20 cellular contexts compared by ENCODE assay signal in the genomic region with DNA sequence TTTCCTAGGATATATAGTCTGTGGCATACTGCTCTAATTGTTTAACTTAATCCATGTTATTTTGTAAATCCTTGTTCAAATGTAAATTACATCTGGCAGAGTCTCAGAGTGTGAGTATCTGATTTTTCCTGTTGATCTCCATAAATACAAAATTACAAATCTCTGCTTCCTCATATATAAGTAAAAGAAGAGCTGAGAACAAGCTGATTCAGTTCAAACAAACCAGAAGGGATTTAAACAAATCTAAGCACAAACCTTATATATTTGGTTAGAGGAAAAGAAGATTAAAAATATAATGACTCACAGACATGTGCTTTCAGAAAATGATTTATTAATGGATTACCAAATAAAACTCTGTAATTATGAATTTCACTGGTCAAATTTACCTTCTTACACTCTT. TPM values are rescaled to one million over a fixed set of nuclear protein-coding genes. Genes with fewer than 3 reads are reported as not detected.
A peak's percentile ranks its signal among the peaks of the same experiment; 100 is the strongest.
DNase-seq lines count a peak whose midpoint lies in the region; ATAC-seq and TF ChIP-seq lines count a peak whose summit lies in the region.
"Had no signal": no experiment of that assay in that cellular context is flagged by ENCODE, and none has a peak within 500 bp of the region (broad histone marks: within the 10 kb centered on the region; RNA-seq: fewer than 3 reads in every experiment).

No MANE protein-coding gene starts in this region.

- no peak for ATAC-seq in GM23338
- ATAC-seq in WTC11 = no peak
- no peak for ATAC-seq in HG02678 (IDR thresholded peaks at IDR 0.05; ENCODE audit: unreplicated experiment)
- ATAC-seq: CD8-positive, alpha-beta T cell; HCT116 had no signal

- H3K36me3 ChIP-seq in GM23338 (ENCODE audit: insufficient read depth) = no peaks in the 10 kb centered on the region
- no peaks in the 10 kb centered on the region for H3K36me3 ChIP-seq in iPS-20b (ENCODE audit: insufficient read depth, low read depth, low read length)
- no peaks in the 10 kb centered on the region for H3K36me3 ChIP-seq in sigmoid colon

- POLR2A ChIA-PET in WTC11 (lab: Charles Lee) = no interaction called here

- no peak for DNase-seq in GM23338 (ENCODE audit: low spot score)
- no peak for DNase-seq in WTC11 (ENCODE audit: low spot score)
- no peak for DNase-seq in sigmoid colon
- no peak for DNase-seq in stimulated activated CD4-positive, alpha-beta T cell treated with anti-CD3 and anti-CD28 coated beads, Interleukin-12 subunit alpha, Interleukin-12 subunit beta, amount 100 ng/mL, for 4 hours
- DNase-seq in NK-92 treated with Interleukin-12 subunit alpha and Interleukin-12 subunit beta, amount 100 ng/mL, for 24 hours (lab: John Stamatoyannopoulos, UW) = no peak
- DNase-seq in NCI-H2171 (lab: John Stamatoyannopoulos, UW) = no peak
- DNase-seq: CD8-positive, alpha-beta T cell; DND-41; KBM-7; NCI-H1105; NCI-H1694; NCI-H2081 treated with DMSO at 0.1 percent for 48 hours; NCI-H510A; NCI-H748 treated with DMSO at 0.1 percent for 48 hours; SHP77 treated with DMSO at 0.1 percent for 48 hours; SK-N-SH had no signal

- CTCF ChIA-PET in WTC11 (lab: Charles Lee) = no interaction called here

- TF ChIP-seq EP300 in sigmoid colon (IDR thresholded peaks at IDR 0.05) = no peak

- H3K4me1 ChIP-seq in GM23338 (ENCODE audit: insufficient read depth) (peaks cover 8% of the 10 kb centered on the region; the same call in 1 of the 2 replicates), iPS-20b (ENCODE audit: insufficient read depth, low read length) (no peaks in the 10 kb centered on the region; the same call in 1 of the 2 replicates), sigmoid colon (peaks cover 0 to 43% (median 32%) of the 10 kb centered on the region in 4 donors)
- H3K4me1 ChIP-seq: BLaER1 treated with 17β-estradiol and CSF1 and Interleukin-3, amounts not matched to agents 10 nM and 100 nM had no signal

- no peak overlapping the region for H2AFZ ChIP-seq in GM23338

- no peak overlapping the region for H3K4me2 ChIP-seq in GM23338
- H3K4me2 ChIP-seq: BLaER1 treated with 17β-estradiol and CSF1 and Interleukin-3, amounts not matched to agents 10 nM and 100 nM; SK-N-SH had no signal

- H4K20me1 ChIP-seq in GM23338 (replicated peaks; ENCODE audit: insufficient read depth) = no peaks in the 10 kb centered on the region

- no peaks in the 10 kb centered on the region for H3K27me3 Mint-ChIP-seq in GM23338 (ENCODE audit: insufficient read depth, low read depth, poor library complexity)
- no peaks in the 10 kb centered on the region for H3K27me3 Mint-ChIP-seq in WTC11 (ENCODE audit: low read depth)

- peaks cover 11% of the 10 kb centered on the region; the same call in 2 of the 3 replicates for H3K4me1 Mint-ChIP-seq in GM23338
- H3K4me1 Mint-ChIP-seq in WTC11 = peaks cover 10% of the 10 kb centered on the region

- H3K4me3 ChIP-seq in GM23338 (no peak overlapping the region), iPS-20b (ENCODE audit: low read length) (no peak overlapping the region), sigmoid colon (no peak overlapping the region)
- H3K4me3 ChIP-seq: BLaER1 treated with 17β-estradiol and CSF1 and Interleukin-3, amounts not matched to agents 10 nM and 100 nM had no signal

- H3K27ac Mint-ChIP-seq in GM23338 (peak overlapping the region; percentile 5; the same call in 1 of the 2 replicates), WTC11 (peak overlapping the region; percentile 24; the same call in 1 of the 2 replicates)
- H3K27ac Mint-ChIP-seq: CD8-positive, alpha-beta T cell had no signal

- H3K9me3 ChIP-seq in iPS-20b (ENCODE audit: insufficient read depth, low read depth, low read length) (no peaks in the 10 kb centered on the region), sigmoid colon (no peaks in the 10 kb centered on the region)
- H3K9me3 ChIP-seq: SK-N-SH had no signal

- H3K9ac ChIP-seq in iPS-20b (ENCODE audit: low read depth, low read length) = peak overlapping the region; percentile 19; the same call in 1 of the 2 replicates
- H3K9ac ChIP-seq: BLaER1 treated with 17β-estradiol and CSF1 and Interleukin-3, amounts not matched to agents 10 nM and 100 nM; SK-N-SH had no signal

- TF ChIP-seq CTCF in GM23338 (conservative IDR thresholded peaks at IDR 0.05; ENCODE audit: low read depth in 2 of 2) (no peak), WTC11 (IDR thresholded peaks at IDR 0.05) (no peak), sigmoid colon (IDR thresholded peaks at IDR 0.05) (no peak)

- H3K9me3 Mint-ChIP-seq in GM23338 = no peaks in the 10 kb centered on the region; the same call in 2 of the 3 replicates
- H3K9me3 Mint-ChIP-seq in WTC11 = no peaks in the 10 kb centered on the region; the same call in 1 of the 2 replicates

- H3F3A ChIP-seq in GM23338 (replicated peaks; ENCODE audit: low read depth) = no peaks in the 10 kb centered on the region

- no peak for TF ChIP-seq POLR2A in sigmoid colon (IDR thresholded peaks at IDR 0.05)

- H3K27ac ChIP-seq in GM23338 (ENCODE audit: low read depth) = no peak overlapping the region
- H3K27ac ChIP-seq in iPS-20b (ENCODE audit: low read length) = no peak overlapping the region
- H3K27ac ChIP-seq in sigmoid colon = peak overlapping the region in 3 of 4 donors; percentile 19 to 49 (median 30)
- H3K27ac ChIP-seq: BLaER1 treated with 17β-estradiol and CSF1 and Interleukin-3, amounts not matched to agents 10 nM and 100 nM had no signal

- H3K9me2 ChIP-seq in GM23338 (ENCODE audit: insufficient read depth) = no peaks in the 10 kb centered on the region
- H3K9me2 ChIP-seq: SK-N-SH had no signal

- intact Hi-C loops in sigmoid colon (cut with DNase I) = no loop called here

- H3K36me3 Mint-ChIP-seq in GM23338 (ENCODE audit: low read depth) (peaks cover 9% of the 10 kb centered on the region; the same call in 2 of the 3 replicates), WTC11 (peaks cover 3% of the 10 kb centered on the region; the same call in 1 of the 2 replicates)
- H3K36me3 Mint-ChIP-seq: CD8-positive, alpha-beta T cell had no signal

- H3K27me3 ChIP-seq in GM23338 (ENCODE audit: insufficient read depth) (no peaks in the 10 kb centered on the region), iPS-20b (ENCODE audit: insufficient read depth, low read length) (no peaks in the 10 kb centered on the region), sigmoid colon (no peaks in the 10 kb centered on the region)
- H3K27me3 ChIP-seq: BLaER1 treated with 17β-estradiol and CSF1 and Interleukin-3, amounts not matched to agents 10 nM and 100 nM had no signal

- H3K79me2 ChIP-seq in GM23338 (replicated peaks; ENCODE audit: insufficient read depth) = peaks cover 84% of the 10 kb centered on the region

- H3K4me3 Mint-ChIP-seq in GM23338 (no peak overlapping the region), WTC11 (no peak overlapping the region)
- H3K4me3 Mint-ChIP-seq: CD8-positive, alpha-beta T cell had no signal

TF ChIP-seq in GM23338, 12 proteins besides CTCF, POLR2A, EP300 and RAD21 (continues in another document):
- no peak for TF ChIP-seq CREB1 (CRISPR knock-in tag; IDR thresholded peaks at IDR 0.05; ENCODE audit: low read depth)
- no peak for TF ChIP-seq JUNB (IDR thresholded peaks at IDR 0.05; ENCODE audit: unreplicated experiment)
- no peak for TF ChIP-seq STAT1 (IDR thresholded peaks at IDR 0.05; ENCODE audit: unreplicated experiment)
- TF ChIP-seq EZH2 (IDR thresholded peaks at IDR 0.05; ENCODE audit: low read depth, unreplicated experiment) = no peak

TF ChIP-seq in WTC11, 78 proteins besides CTCF, POLR2A, EP300 and RAD21:
- TF ChIP-seq, protein P1, sequence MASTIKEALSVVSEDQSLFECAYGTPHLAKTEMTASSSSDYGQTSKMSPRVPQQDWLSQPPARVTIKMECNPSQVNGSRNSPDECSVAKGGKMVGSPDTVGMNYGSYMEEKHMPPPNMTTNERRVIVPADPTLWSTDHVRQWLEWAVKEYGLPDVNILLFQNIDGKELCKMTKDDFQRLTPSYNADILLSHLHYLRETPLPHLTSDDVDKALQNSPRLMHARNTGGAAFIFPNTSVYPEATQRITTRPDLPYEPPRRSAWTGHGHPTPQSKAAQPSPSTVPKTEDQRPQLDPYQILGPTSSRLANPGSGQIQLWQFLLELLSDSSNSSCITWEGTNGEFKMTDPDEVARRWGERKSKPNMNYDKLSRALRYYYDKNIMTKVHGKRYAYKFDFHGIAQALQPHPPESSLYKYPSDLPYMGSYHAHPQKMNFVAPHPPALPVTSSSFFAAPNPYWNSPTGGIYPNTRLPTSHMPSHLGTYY (CRISPR knock-in tag; IDR thresholded peaks at IDR 0.05) = no peak
- TF ChIP-seq ZNF317 (CRISPR knock-in tag; IDR thresholded peaks at IDR 0.05; ENCODE audit: borderline replicate concordance, low read depth) = no peak
- no peak for TF ChIP-seq SMAD4 (CRISPR knock-in tag; IDR thresholded peaks at IDR 0.05)

RNA-seq across cellular contexts. Expression of a gene that starts 37.3 kb away (rescaled TPM):
- total RNA-seq in GM23338 (2014; rRNA removed; shearing (Covaris generic)) = 28.2 and 32.8 TPM in 2 replicates
- 8.4 and 11.4 TPM in 2 replicates for polyA plus RNA-seq in GM23338 (2016; fragmentation: Nextera tagmentation; extraction: Ambion mirVana)
- 27.8 to 32.7 TPM (median 27.8 TPM) in 3 replicates for total RNA-seq in WTC11 (2021)
- 10 to 100 TPM; 55.3 to 73.8 (median 62.8) TPM for total RNA-seq in sigmoid colon
- 10 to 100 TPM; 18.5 to 23.4 (median 20.9) TPM for polyA plus RNA-seq in sigmoid colon

Comparison
In these comparisons a context has a peak if more than half of its experiments do, and no peak if none do; other contexts are left out.
1. H3K27ac ChIP-seq: peak in sigmoid colon (3 of 4); none in GM23338 (single experiment) and iPS-20b (single experiment).